In the genomic region with DNA sequence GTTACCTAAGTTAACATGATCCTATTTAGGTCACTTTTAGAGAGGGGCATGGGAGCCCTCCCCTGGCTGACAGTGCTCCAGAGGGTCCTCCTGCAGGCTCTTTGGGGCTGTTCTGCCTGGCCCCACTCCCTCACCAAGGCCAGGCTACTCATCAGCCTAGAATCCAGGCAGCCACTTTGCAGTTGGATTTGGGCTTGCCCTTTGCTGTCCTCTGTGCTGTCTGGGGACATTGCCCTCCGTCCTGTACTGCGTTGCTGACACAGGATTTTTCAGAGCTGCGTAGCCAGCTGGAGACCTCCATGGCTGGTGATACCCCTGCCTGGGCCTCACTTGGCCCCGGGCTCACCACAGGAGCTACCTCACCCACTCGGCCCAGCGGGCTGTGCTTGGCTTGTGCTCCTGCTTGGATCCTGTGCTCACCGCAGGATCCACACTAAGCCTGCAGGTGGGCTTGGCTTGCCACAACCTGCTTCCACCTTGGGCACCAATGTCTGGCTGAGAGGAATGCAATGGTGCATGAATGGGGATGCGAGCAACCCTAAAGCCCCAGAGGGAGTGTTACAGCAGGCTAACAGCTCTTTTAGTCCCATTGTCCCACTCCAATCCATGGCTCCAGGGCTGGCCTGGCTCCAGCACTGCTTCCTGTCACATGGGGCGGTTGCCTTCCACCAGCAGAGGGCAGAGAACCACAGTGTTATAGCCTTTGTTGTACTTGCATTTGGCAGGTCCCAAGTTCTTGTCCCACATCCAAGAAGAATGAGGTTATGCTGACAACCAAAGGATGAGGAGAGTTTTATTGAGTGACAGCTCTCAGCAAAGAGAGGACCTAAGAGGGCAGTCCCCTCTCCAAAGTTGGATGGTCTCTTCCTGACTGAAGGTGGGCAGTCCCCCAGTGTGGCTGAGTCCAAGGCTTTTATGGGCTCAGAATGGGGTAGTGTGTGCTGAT, we compare ENCODE assay signal across 1 cellular context.
TF ChIP-seq lines count a peak whose summit lies in the region.

No MANE protein-coding gene starts in this region.

TF ChIP-seq in IMR-90, 13 proteins besides CTCF, POLR2A, EP300 and RAD21:
- TF ChIP-seq CHD1 (IDR thresholded peaks at IDR 0.05; ENCODE audit: low read depth, low read length) (no peak), NFE2L2 (IDR thresholded peaks at IDR 0.05; ENCODE audit: low read depth, low read length) (no peak), CEBPB (IDR thresholded peaks at IDR 0.05; ENCODE audit: low read depth, low read length) (no peak), BHLHE40 (IDR thresholded peaks at IDR 0.05; ENCODE audit: low read depth, low read length) (no peak), FOS (IDR thresholded peaks at IDR 0.05; ENCODE audit: low read depth, low read length) (no peak), MAFK (IDR thresholded peaks at IDR 0.05; ENCODE audit: low read depth, low read length) (no peak), RCOR1 (IDR thresholded peaks at IDR 0.05; ENCODE audit: insufficient replicate concordance, low read length) (no peak), SMC3 (IDR thresholded peaks at IDR 0.05; ENCODE audit: low read depth, low read length) (no peak), MXI1 (IDR thresholded peaks at IDR 0.05; ENCODE audit: borderline replicate concordance, low read depth, low read length) (no peak), RFX5 (IDR thresholded peaks at IDR 0.05; ENCODE audit: low read depth, low read length) (no peak), MAZ (IDR thresholded peaks at IDR 0.05; ENCODE audit: borderline replicate concordance, low read depth, low read length) (no peak)
- TF ChIP-seq, protein P1, sequence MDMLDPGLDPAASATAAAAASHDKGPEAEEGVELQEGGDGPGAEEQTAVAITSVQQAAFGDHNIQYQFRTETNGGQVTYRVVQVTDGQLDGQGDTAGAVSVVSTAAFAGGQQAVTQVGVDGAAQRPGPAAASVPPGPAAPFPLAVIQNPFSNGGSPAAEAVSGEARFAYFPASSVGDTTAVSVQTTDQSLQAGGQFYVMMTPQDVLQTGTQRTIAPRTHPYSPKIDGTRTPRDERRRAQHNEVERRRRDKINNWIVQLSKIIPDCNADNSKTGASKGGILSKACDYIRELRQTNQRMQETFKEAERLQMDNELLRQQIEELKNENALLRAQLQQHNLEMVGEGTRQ (IDR thresholded peaks at IDR 0.05; ENCODE audit: low read depth, low read length) = no peak
- TF ChIP-seq, protein P2, sequence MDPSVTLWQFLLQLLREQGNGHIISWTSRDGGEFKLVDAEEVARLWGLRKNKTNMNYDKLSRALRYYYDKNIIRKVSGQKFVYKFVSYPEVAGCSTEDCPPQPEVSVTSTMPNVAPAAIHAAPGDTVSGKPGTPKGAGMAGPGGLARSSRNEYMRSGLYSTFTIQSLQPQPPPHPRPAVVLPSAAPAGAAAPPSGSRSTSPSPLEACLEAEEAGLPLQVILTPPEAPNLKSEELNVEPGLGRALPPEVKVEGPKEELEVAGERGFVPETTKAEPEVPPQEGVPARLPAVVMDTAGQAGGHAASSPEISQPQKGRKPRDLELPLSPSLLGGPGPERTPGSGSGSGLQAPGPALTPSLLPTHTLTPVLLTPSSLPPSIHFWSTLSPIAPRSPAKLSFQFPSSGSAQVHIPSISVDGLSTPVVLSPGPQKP (IDR thresholded peaks at IDR 0.05; ENCODE audit: borderline replicate concordance, low read depth, low read length) = no peak
